8 cellular contexts compared by ENCODE assay signal in the genomic region with DNA sequence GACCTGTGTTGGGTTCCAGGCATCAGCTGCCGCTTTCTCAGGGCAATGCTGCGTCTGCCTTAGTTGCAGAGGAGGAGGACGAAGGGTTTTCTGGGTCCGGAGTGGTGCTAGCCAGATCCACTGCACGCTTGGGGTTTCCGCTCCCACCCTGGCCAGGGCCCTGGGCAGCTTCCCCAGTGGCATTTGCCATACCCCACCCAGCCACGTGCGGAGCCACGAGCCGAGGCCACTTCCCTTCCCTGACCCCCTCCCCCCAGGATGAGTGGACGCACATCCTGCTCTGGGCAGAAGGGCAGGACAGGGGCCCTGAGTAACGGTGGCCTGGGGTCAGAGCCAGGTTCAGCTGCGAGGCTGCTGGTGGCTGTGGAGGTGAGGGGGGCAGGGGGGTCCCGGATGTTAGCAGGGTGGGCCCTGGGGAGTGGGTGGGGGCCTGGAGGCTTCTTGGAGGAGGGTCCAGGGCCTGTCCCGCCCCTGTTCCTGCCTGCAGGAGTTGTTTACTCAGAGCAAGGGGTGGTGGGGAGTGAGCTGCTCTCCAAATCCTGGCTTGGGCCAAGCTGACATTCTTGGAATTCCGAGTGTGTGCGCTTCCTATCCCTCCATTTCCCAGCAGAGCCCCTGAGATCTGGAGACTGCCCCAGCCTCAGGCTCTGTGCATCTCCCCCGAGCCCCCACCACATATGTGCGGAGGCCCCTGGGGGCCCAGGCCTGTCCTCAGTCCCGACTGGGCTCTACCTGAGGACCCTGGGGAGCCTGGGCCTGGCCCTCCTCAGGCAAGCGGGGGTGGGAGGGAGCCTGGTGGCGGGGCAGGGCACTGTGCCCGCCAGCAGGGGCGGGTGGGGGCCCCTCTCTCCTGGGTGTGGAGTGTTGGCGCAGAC. TPM values are rescaled to one million over a fixed set of nuclear protein-coding genes. Genes with fewer than 3 reads are reported as not detected.
A peak's percentile ranks its signal among the peaks of the same experiment; 100 is the strongest.
DNase-seq lines count a peak whose midpoint lies in the region; ATAC-seq and TF ChIP-seq lines count a peak whose summit lies in the region.

No MANE protein-coding gene starts in this region.

- H3K9me3 ChIP-seq in Karpas-422 (ENCODE audit: low read length) (no peaks in the 10 kb centered on the region), iPS DF 6.9 (ENCODE audit: control insufficient read depth, insufficient read depth, low read length) (no peaks in the 10 kb centered on the region), sigmoid colon (no peaks in the 10 kb centered on the region)

- no peak overlapping the region for H2AFZ ChIP-seq in Karpas-422 (ENCODE audit: low read length)

- H4K20me1 ChIP-seq in Karpas-422 (ENCODE audit: insufficient read depth, low read depth, low read length): peaks cover 30% of the 10 kb centered on the region; the same call in 1 of the 2 replicates

- in situ Hi-C loops in astrocyte of the spinal cord (cut with HindIII; ENCODE audit: low sequenced_read_pairs): no loop called here

- no peak for ATAC-seq in HG03039 (IDR thresholded peaks at IDR 0.05; ENCODE audit: unreplicated experiment)
- no peak for ATAC-seq in HG02938 (IDR thresholded peaks at IDR 0.05; ENCODE audit: unreplicated experiment)

- H3K9me2 ChIP-seq in Karpas-422 (replicated peaks; ENCODE audit: insufficient read depth, low read length): no peaks in the 10 kb centered on the region

- 0 out of 2 replicates have a peak, but pooled peaks cover 3% of the 10 kb centered on the region for H3K36me3 ChIP-seq in Karpas-422 (ENCODE audit: insufficient read depth, low read length)
- peaks cover 15% of the 10 kb centered on the region for H3K36me3 ChIP-seq in iPS DF 6.9 (ENCODE audit: control insufficient read depth, insufficient read depth, low read length)
- peaks cover 8 to 19% (median 12%) of the 10 kb centered on the region in 4 donors for H3K36me3 ChIP-seq in sigmoid colon

- TF ChIP-seq CTCF in astrocyte of the spinal cord (IDR thresholded peaks at IDR 0.05; ENCODE audit: low read depth, low read length) (no peak), sigmoid colon (IDR thresholded peaks at IDR 0.05) (no peak)

- DNase-seq in COLO668 (lab: John Stamatoyannopoulos, UW; ENCODE audit: unreplicated experiment): peak; percentile 3
- no peak for DNase-seq in Karpas-422
- DNase-seq in astrocyte of the spinal cord (ENCODE audit: low read depth, low spot score): peak; percentile 94
- DNase-seq in iPS DF 6.9 (ENCODE audit: low read depth, low spot score): no peak
- peak; percentile 97 for DNase-seq in sigmoid colon
- DNase-seq in NCI-H128 (lab: John Stamatoyannopoulos, UW; ENCODE audit: unreplicated experiment): no peak

- H3K9ac ChIP-seq in Karpas-422 (ENCODE audit: low read length): no peak overlapping the region; the same call in 1 of the 2 replicates

- peak overlapping the region; percentile 85 for H3K4me2 ChIP-seq in Karpas-422 (ENCODE audit: low read depth, low read length, poor library complexity, severe bottlenecking)

- no peak overlapping the region for H3K4me3 ChIP-seq in Karpas-422 (ENCODE audit: low read length)
- peak overlapping the region; percentile 85 for H3K4me3 ChIP-seq in astrocyte of the spinal cord (ENCODE audit: low read depth, low read length)
- H3K4me3 ChIP-seq in iPS DF 6.9 (ENCODE audit: low read length): peak overlapping the region; percentile 93; the same call in 1 of the 2 replicates
- H3K4me3 ChIP-seq in sigmoid colon: peak overlapping the region; percentile 80 to 100 (median 86)

- H3K27me3 ChIP-seq in Karpas-422 (ENCODE audit: low read length): no peaks in the 10 kb centered on the region
- no peaks in the 10 kb centered on the region for H3K27me3 ChIP-seq in iPS DF 6.9 (ENCODE audit: control insufficient read depth, insufficient read depth, low read length)
- H3K27me3 ChIP-seq in sigmoid colon: peaks cover 0 to 15% (median 6%) of the 10 kb centered on the region in 3 donors

- peaks cover 24% of the 10 kb centered on the region for H3K79me2 ChIP-seq in Karpas-422 (ENCODE audit: low read length)

- intact Hi-C loops in sigmoid colon (cut with DNase I): loop anchor here (2.0 kb wide), 1 partner anchor 47 kb away; no protein-coding TSS in a partner anchor

- TF ChIP-seq POLR2A in sigmoid colon (IDR thresholded peaks at IDR 0.05): peak in 1 of 2 donors; percentile 47

- H3K4me1 ChIP-seq in Karpas-422 (ENCODE audit: low read length): peaks cover 31% of the 10 kb centered on the region
- H3K4me1 ChIP-seq in iPS DF 6.9 (ENCODE audit: control insufficient read depth, insufficient read depth, low read length): peaks cover 14% of the 10 kb centered on the region
- H3K4me1 ChIP-seq in sigmoid colon: peaks cover 0 to 77% (median 63%) of the 10 kb centered on the region in 4 donors

- no CpG with 5 or more reads among the region's 25 CpGs for WGBS in iPS DF 6.9 (ENCODE audit: insufficient coverage, insufficient read length)
- 5 to 11% methylated on average over 25 of the region's 25 CpGs for WGBS in sigmoid colon, 2 donors

- no peak overlapping the region for H3K27ac ChIP-seq in Karpas-422 (ENCODE audit: low read length)
- H3K27ac ChIP-seq in iPS DF 6.9 (ENCODE audit: low read length): no peak overlapping the region
- H3K27ac ChIP-seq in sigmoid colon: peak overlapping the region; percentile 90 to 96 (median 93)

- TF ChIP-seq EP300 in sigmoid colon (IDR thresholded peaks at IDR 0.05): peak in 2 of 4 donors; percentile 46 to 75

RNA-seq across cellular contexts. Expression of a gene that starts 1.4 kb away (rescaled TPM):
- total RNA-seq in Karpas-422 (2014; rRNA removed; shearing (Covaris generic); ENCODE audit: low replicate concordance): 4.0 TPM in 1 of 2 replicates, not detected in the other
- total RNA-seq in sigmoid colon: 10 to 100 TPM; 79.2 to 92.7 (median 82.9) TPM
- polyA plus RNA-seq in sigmoid colon: 10 to 100 TPM in 2 of 3 donors, 1 to 10 TPM in 1; 8.8 to 41.0 (median 15.0) TPM

RNA-seq across cellular contexts. Expression of a gene that starts 1.7 kb away (rescaled TPM):
- total RNA-seq in Karpas-422 (2014; rRNA removed; shearing (Covaris generic); ENCODE audit: low replicate concordance): 113 and 203 TPM in 2 replicates
- 10 to 100 TPM; 34.9 to 75.3 (median 52.0) TPM for total RNA-seq in sigmoid colon
- 100 to 1,000 TPM; 139 to 198 (median 143) TPM for polyA plus RNA-seq in sigmoid colon

RNA-seq across cellular contexts. Expression of a gene that starts 11.3 kb away (rescaled TPM):
- total RNA-seq in Karpas-422 (2014; rRNA removed; shearing (Covaris generic); ENCODE audit: low replicate concordance): 8.4 and 10.5 TPM in 2 replicates
- 100 to 1,000 TPM in 3 of 4 donors, 10 to 100 TPM in 1; 84.4 to 343 (median 278) TPM for total RNA-seq in sigmoid colon
- 100 to 1,000 TPM in 1 of 3 donors, 10 to 100 TPM in 2; 91.9 to 436 (median 92.7) TPM for polyA plus RNA-seq in sigmoid colon

RNA-seq across cellular contexts. Expression of a gene that starts 16.3 kb away (rescaled TPM):
- 0.48 and 1.5 TPM in 2 replicates for total RNA-seq in Karpas-422 (2014; rRNA removed; shearing (Covaris generic); ENCODE audit: low replicate concordance)
- 1 to 10 TPM; 1.5 to 9.5 (median 4.6) TPM for total RNA-seq in sigmoid colon
- polyA plus RNA-seq in sigmoid colon: 100 to 1,000 TPM in 1 of 3 donors, 10 to 100 TPM in 2; 32.1 to 149 (median 46.8) TPM

RNA-seq across cellular contexts. Expression of a gene that starts 25.3 kb away (rescaled TPM):
- total RNA-seq in Karpas-422 (2014; rRNA removed; shearing (Covaris generic); ENCODE audit: low replicate concordance): 32.5 and 35.8 TPM in 2 replicates
- 10 to 100 TPM; 26.3 to 39.6 (median 34.6) TPM for total RNA-seq in sigmoid colon
- 100 to 1,000 TPM in 1 of 3 donors, 10 to 100 TPM in 2; 35.4 to 137 (median 47.6) TPM for polyA plus RNA-seq in sigmoid colon

Comparison
In these comparisons a context has a peak if more than half of its experiments do, and no peak if none do; other contexts are left out.
1. DNase-seq: peak in COLO668 (single experiment), astrocyte of the spinal cord (single experiment) and sigmoid colon (single experiment); none in Karpas-422 (single experiment), iPS DF 6.9 (single experiment) and NCI-H128 (single experiment).
2. H3K27ac ChIP-seq: peak in sigmoid colon (4 of 4); none in Karpas-422 (single experiment) and iPS DF 6.9 (single experiment).
3. RNA of a gene that starts 1.4 kb away (total RNA-seq): 79.2 to 92.7 TPM in sigmoid colon; 4.0 TPM in Karpas-422; every median in the first group is over 10 times any median in the second.